8 cellular contexts compared by ENCODE assay signal in the genomic region with DNA sequence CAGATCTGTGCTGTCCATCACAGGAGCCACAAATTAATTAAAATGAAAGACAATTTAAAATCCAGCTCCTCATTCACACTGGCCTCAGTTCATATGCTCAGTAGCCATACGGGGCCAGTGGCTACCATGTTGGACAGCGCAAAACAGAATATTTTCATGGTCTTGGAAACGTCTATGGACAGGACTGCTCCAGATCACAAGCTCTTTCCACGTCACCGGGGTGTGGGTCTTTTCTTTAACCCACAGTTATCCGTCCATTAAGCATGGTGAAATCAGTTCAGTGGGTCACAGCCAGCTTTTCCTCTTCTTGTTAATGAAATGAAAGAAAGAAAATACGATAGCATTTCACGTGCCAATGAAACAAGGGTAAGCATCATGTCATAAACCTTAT.
"Had no signal": no experiment of that assay in that cellular context is flagged by ENCODE, and none has a peak within 500 bp of the region (broad histone marks: within the 10 kb centered on the region; RNA-seq: fewer than 3 reads in every experiment).

No MANE protein-coding gene starts in this region.

- H3K4me3 ChIP-seq: heart right ventricle, lung had no signal

- ATAC-seq: esophagus mucosa; heart right ventricle; natural killer cell treated with Interleukin-12 subunit alpha and Interleukin-12 subunit beta and Interleukin-15 and Interleukin-18, amount 100 ng/mL, for 72 hours had no signal

- H3K27me3 ChIP-seq: heart right ventricle had no signal

- DNase-seq: activated CD4-positive, alpha-beta memory T cell treated with anti-CD3 and anti-CD28 coated beads, Interleukin-2, amount 10 ng/mL, durations not matched to agents 7 days and 5 days; activated naive CD4-positive, alpha-beta T cell; aorta; heart right ventricle; T1000 had no signal
